18 cellular contexts compared by ENCODE assay signal in the genomic region with DNA sequence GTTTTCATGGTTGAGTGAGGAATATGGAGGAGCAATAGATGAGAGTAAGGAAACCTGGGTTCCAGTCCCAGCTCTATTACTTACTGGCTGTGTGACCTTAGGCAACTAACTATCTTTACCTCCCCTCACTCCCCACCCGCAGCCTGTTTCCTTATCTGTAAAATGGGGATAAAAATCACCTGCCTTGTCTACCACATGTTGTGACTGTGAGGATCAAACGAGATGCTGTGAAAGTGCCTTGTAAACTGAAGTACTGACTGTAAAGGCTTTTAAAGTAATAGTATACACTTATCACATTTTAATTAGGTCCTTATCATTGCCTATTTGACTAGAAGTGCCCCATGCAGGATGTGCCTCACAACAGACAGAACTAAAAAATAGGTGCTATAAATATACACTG. TPM values are rescaled to one million over a fixed set of nuclear protein-coding genes. Genes with fewer than 3 reads are reported as not detected.
DNase-seq lines count a peak whose midpoint lies in the region; ATAC-seq, FAIRE-seq and TF ChIP-seq lines count a peak whose summit lies in the region.
"Had no signal": no experiment of that assay in that cellular context is flagged by ENCODE, and none has a peak within 500 bp of the region (broad histone marks: within the 10 kb centered on the region; RNA-seq: fewer than 3 reads in every experiment).

No MANE protein-coding gene starts in this region.

- H3K4me3 ChIP-seq in heart left ventricle (no peak overlapping the region), HEK293 (ENCODE audit: low read depth, low read length) (no peak overlapping the region), HepG2 (replicated peaks in 1 of 3; ENCODE audit: insufficient read depth in 1 of 3, low read depth in 2 of 3, low read length in 3 of 3) (no peak overlapping the region), subcutaneous abdominal adipose tissue (ENCODE audit: low read depth in 1 of 5, low read length in 5 of 5) (no peak overlapping the region), dorsolateral prefrontal cortex (no peak overlapping the region), transverse colon (no peak overlapping the region)
- H3K4me3 ChIP-seq: GM12878 had no signal

- no TSS peak for BruUV-seq in HepG2 (replicated peaks; lab: Mats Ljungman, UMichigan)

- TF ChIP-seq POLR2A in heart left ventricle (IDR thresholded peaks at IDR 0.05) (no peak), HepG2 (IDR thresholded peaks at IDR 0.05; ENCODE audit: insufficient read depth in 1 of 2, low read depth in 2 of 2, low read length in 2 of 2) (no peak), transverse colon (IDR thresholded peaks at IDR 0.05) (no peak)

- no peaks in the 10 kb centered on the region for H3K27me3 ChIP-seq in heart left ventricle
- no peaks in the 10 kb centered on the region for H3K27me3 ChIP-seq in HepG2 (ENCODE audit: control insufficient read depth in 1 of 2, insufficient read depth in 2 of 2, low read length in 2 of 2)
- no peaks in the 10 kb centered on the region for H3K27me3 ChIP-seq in subcutaneous abdominal adipose tissue (ENCODE audit: control insufficient read depth in 5 of 5, insufficient read depth in 4 of 5, low read length in 5 of 5)
- H3K27me3 ChIP-seq in dorsolateral prefrontal cortex: no peaks in the 10 kb centered on the region
- no peaks in the 10 kb centered on the region for H3K27me3 ChIP-seq in transverse colon

- H3K4me2 ChIP-seq in HepG2 (ENCODE audit: low read depth, low read length): no peak overlapping the region

- intact Hi-C loops in heart left ventricle (cut with DNase I): loop anchor here in 4 of 10 donors (2.0 to 10.0 kb wide), 3 partner anchors 37 to 50 kb away; no protein-coding TSS in a partner anchor
- intact Hi-C loops in Right ventricle myocardium inferior (cut with DNase I): no loop called here
- intact Hi-C loops in HepG2 (cut with micrococcal nuclease; ENCODE audit: unreplicated experiment): no loop called here
- intact Hi-C loops in dorsolateral prefrontal cortex (cut with DNase I): no loop called here
- intact Hi-C loops in transverse colon (cut with DNase I; ENCODE audit: low total_unique reads): no loop called here

- H4K20me1 ChIP-seq in HepG2 (ENCODE audit: insufficient read depth, low read length): no peaks in the 10 kb centered on the region

- H3K27ac ChIP-seq in heart left ventricle: peak overlapping the region; percentile 43 to 97 (median 82)
- no peak overlapping the region for H3K27ac ChIP-seq in HEK293 (ENCODE audit: extremely low read depth, low read depth, low read length)
- peak overlapping the region; percentile 72 for H3K27ac ChIP-seq in HepG2 (ENCODE audit: extremely low read length, insufficient read depth, low read length)
- peak overlapping the region; percentile 21 for H3K27ac ChIP-seq in subcutaneous abdominal adipose tissue (ENCODE audit: low read depth, low read length)
- no peak overlapping the region for H3K27ac ChIP-seq in dorsolateral prefrontal cortex
- H3K27ac ChIP-seq in transverse colon: no peak overlapping the region
- H3K27ac ChIP-seq: RWPE1 had no signal

- 44 to 54% (median 47%) methylated on average over 2 of the region's 2 CpGs for WGBS in heart left ventricle, 4 donors
- 100% methylated on average over 2 of the region's 2 CpGs for WGBS in HepG2 (ENCODE audit: low lambda C conversion rate)
- 78 to 95% methylated on average over 2 of the region's 2 CpGs for WGBS in transverse colon (ENCODE audit: low coverage in 1 of 2), 2 donors

- ATAC-seq in heart left ventricle (no peak), Right ventricle myocardium inferior (no peak), HepG2 (no peak)
- ATAC-seq: GM12878 had no signal

- TF ChIP-seq CTCF in heart left ventricle (IDR thresholded peaks at IDR 0.05) (no peak), HEK293 (tag by site-specific recombination; IDR thresholded peaks at IDR 0.05) (no peak), HepG2 (CRISPR knock-in tag; IDR thresholded peaks at IDR 0.05) (no peak), dorsolateral prefrontal cortex (IDR thresholded peaks at IDR 0.05 in 54 of 56, conservative IDR thresholded peaks at IDR 0.05 in 2 of 56; ENCODE audit: low read depth in 1 of 56, partially characterized antibody in 56 of 56) (no peak), transverse colon (IDR thresholded peaks at IDR 0.05) (no peak)

- TF ChIP-seq RAD21 in HepG2 (CRISPR knock-in tag; IDR thresholded peaks at IDR 0.05): no peak

- H2AFZ ChIP-seq in HepG2 (ENCODE audit: low read length): no peak overlapping the region

- H3K9me3 ChIP-seq in heart left ventricle (no peaks in the 10 kb centered on the region), HEK293 (ENCODE audit: control insufficient read depth, insufficient read depth, low read depth, low read length) (no peaks in the 10 kb centered on the region), HepG2 (ENCODE audit: low read length) (no peaks in the 10 kb centered on the region), subcutaneous abdominal adipose tissue (ENCODE audit: control insufficient read depth in 5 of 5, low read length in 5 of 5) (no peaks in the 10 kb centered on the region), transverse colon (no peaks in the 10 kb centered on the region)

- CTCF ChIA-PET in HEK293 (lab: Yijun Ruan, JAX): no interaction called here
- CTCF ChIA-PET in HepG2 (lab: Yijun Ruan, JAX; ENCODE audit: low intra/inter-chr PET ratio, low total read pairs): no interaction called here

- DNase-seq in heart left ventricle (no peak), Right ventricle myocardium inferior (ENCODE audit: missing footprints) (no peak), HepG2 (ENCODE audit: low spot score) (no peak), dorsolateral prefrontal cortex (no peak), transverse colon (no peak)
- DNase-seq: AML-193, MM.1S, NCI-H1048, NCI-H1417 treated with DMSO at 0.1 percent for 48 hours, NCI-H187, NCI-H226, NCI-H510A treated with DMSO at 0.1 percent for 48 hours, NCI-H748 treated with DMSO at 0.1 percent for 48 hours had no signal

- TF ChIP-seq EP300 in HepG2 (IDR thresholded peaks at IDR 0.05; ENCODE audit: low read depth in 2 of 2, low read length in 2 of 2) (no peak), HepG2 (CRISPR knock-in tag; IDR thresholded peaks at IDR 0.05; ENCODE audit: borderline replicate concordance) (no peak), transverse colon (IDR thresholded peaks at IDR 0.05; ENCODE audit: low read depth) (no peak)

- H3K4me1 ChIP-seq in heart left ventricle (peaks cover 0 to 57% (median 8%) of the 10 kb centered on the region in 12 donors), HEK293 (ENCODE audit: control insufficient read depth, insufficient read depth, low read length) (no peaks in the 10 kb centered on the region), HepG2 (ENCODE audit: insufficient read depth, low read length) (peaks cover 73% of the 10 kb centered on the region), subcutaneous abdominal adipose tissue (ENCODE audit: control insufficient read depth in 5 of 5, insufficient read depth in 5 of 5, low read length in 5 of 5) (peaks cover 0 to 10% (median 6%) of the 10 kb centered on the region in 5 donors), transverse colon (peaks cover 0 to 11% (median 5%) of the 10 kb centered on the region in 4 donors)

- in situ Hi-C loops in HepG2 (cut with HindIII; ENCODE audit: extremely low pct_ligation_motif_present, low pct_unique_long_range_greater_than_20kb): no loop called here
- in situ Hi-C loops in transverse colon (cut with MboI; ENCODE audit: low pct_ligation_motif_present in 1 of 4, low pct_unique_long_range_greater_than_20kb in 1 of 4, low sequenced_read_pairs in 3 of 4): loop anchor here in 2 of 4 donors (10.0 kb wide), 2 partner anchors 60 to 200 kb away; no protein-coding TSS in a partner anchor

- POLR2A ChIA-PET in HEK293 (lab: Yijun Ruan, JAX) (no interaction called here), HepG2 (lab: Yijun Ruan, JAX) (interaction anchor here (1.1 to 2.1 kb wide), 7 partner anchors 8 to 86 kb away, joined by 3 to 25 read pairs (median 6); a partner anchor contains a TSS)

- no peak for FAIRE-seq in HepG2 (lab: Jason Lieb, UNC)
- FAIRE-seq: D721Med, GM12878 had no signal

- H3K36me3 ChIP-seq in heart left ventricle (peaks cover 0 to 43% (median 15%) of the 10 kb centered on the region in 9 donors), HEK293 (ENCODE audit: control insufficient read depth in 2 of 2, insufficient read depth in 1 of 2, low read length in 2 of 2) (peaks cover 0 to 12% of the 10 kb centered on the region in 2 experiments; a peak in 1 of 3 replicates), HepG2 (replicated peaks in 1 of 2; ENCODE audit: control insufficient read depth in 1 of 2, insufficient read depth in 2 of 2, low read length in 2 of 2) (peaks cover 2 to 6% of the 10 kb centered on the region in 2 experiments; a peak in 2 of 5 replicates), subcutaneous abdominal adipose tissue (ENCODE audit: control insufficient read depth in 5 of 5, insufficient read depth in 5 of 5, low read length in 5 of 5) (peaks cover 13 to 27% (median 20%) of the 10 kb centered on the region in 5 donors), transverse colon (no peaks in the 10 kb centered on the region)

- H3K9ac ChIP-seq in HepG2 (ENCODE audit: insufficient read depth, low read depth, low read length) (no peak overlapping the region), subcutaneous abdominal adipose tissue (ENCODE audit: low read length in 5 of 5) (no peak overlapping the region)

- no peaks in the 10 kb centered on the region for H3K79me2 ChIP-seq in HepG2 (ENCODE audit: insufficient read depth, low read length)

RNA-seq across cellular contexts. Expression of a gene that starts 18.9 kb away (rescaled TPM):
- 10 to 100 TPM in 5 of 9 donors, 1 to 10 TPM in 4; 6.8 to 99.9 (median 11.8) TPM for total RNA-seq in heart left ventricle
- 1 to 10 TPM; 4.2 to 7.9 TPM for polyA plus RNA-seq in heart left ventricle
- total RNA-seq in Right ventricle myocardium inferior: 7.8 TPM
- 56.8 and 93.9 TPM in 2 replicates for total RNA-seq in HepG2 (2016; rRNA removed; fragmentation: Illumina TruSeq; extraction: Trizol)
- 9.8 and 10.6 TPM in 2 replicates for total RNA-seq in HepG2 (2016; cell fraction: cytosol; rRNA removed; fragmentation: Illumina TruSeq; extraction: Trizol; ENCODE audit: low read depth)
- 54.4 and 91.0 TPM in 2 replicates for total RNA-seq in HepG2 (2016; cell fraction: insoluble cytoplasmic fraction; rRNA removed; fragmentation: Illumina TruSeq; extraction: Trizol)
- 14.0 and 18.1 TPM in 2 replicates for total RNA-seq in HepG2 (2016; cell fraction: membrane; rRNA removed; fragmentation: Illumina TruSeq; extraction: Trizol)
- 40.7 and 41.0 TPM in 2 replicates for total RNA-seq in HepG2 (2016; cell fraction: nucleus; rRNA removed; fragmentation: Illumina TruSeq; extraction: Trizol)
- 20.9 and 22.1 TPM in 2 replicates for polyA plus RNA-seq in HepG2 (2011; rRNA removed)
- 13.4 and 16.6 TPM in 2 replicates for polyA plus RNA-seq in HepG2 (2011; cell fraction: cytosol; rRNA removed)
- polyA plus RNA-seq in HepG2 (2011; cell fraction: nucleus; rRNA removed): 34.8 and 48.7 TPM in 2 replicates
- 17.9 and 20.4 TPM in 2 replicates for polyA plus RNA-seq in HepG2 (2012)
- 1.4 and 2.1 TPM in 2 replicates for polyA plus RNA-seq in HepG2 (2016; cell fraction: cytosol; fragmentation: Illumina TruSeq; extraction: Trizol; ENCODE audit: low read depth)
- 48.5 and 52.1 TPM in 2 replicates for polyA plus RNA-seq in HepG2 (2016; cell fraction: insoluble cytoplasmic fraction; fragmentation: Illumina TruSeq; extraction: Trizol; ENCODE audit: low read depth)
- 4.7 and 5.1 TPM in 2 replicates for polyA plus RNA-seq in HepG2 (2016; cell fraction: membrane; fragmentation: Illumina TruSeq; extraction: Trizol; ENCODE audit: low read depth)
- polyA plus RNA-seq in HepG2 (2016; cell fraction: nucleus; fragmentation: Illumina TruSeq; extraction: Trizol; ENCODE audit: insufficient read depth, low read depth): 33.7 and 36.2 TPM in 2 replicates
- polyA minus RNA-seq in HepG2 (2011; rRNA and poly(A)+ RNA removed; ENCODE audit: low replicate concordance): 41.9 and 53.6 TPM in 2 replicates
- polyA minus RNA-seq in HepG2 (2011; cell fraction: cytosol; rRNA and poly(A)+ RNA removed): 24.9 and 26.4 TPM in 2 replicates
- polyA minus RNA-seq in HepG2 (2011; cell fraction: nucleus; rRNA and poly(A)+ RNA removed): 62.1 and 67.5 TPM in 2 replicates
- total RNA-seq in dorsolateral prefrontal cortex: 10 to 100 TPM; 19.2 to 62.5 (median 34.1) TPM
- 10 to 100 TPM; 28.1 to 55.5 (median 41.5) TPM for total RNA-seq in transverse colon

Comparison
In these comparisons a context has a peak if more than half of its experiments do, and no peak if none do; other contexts are left out.
1. H3K27ac ChIP-seq: peak in heart left ventricle (12 of 12), HepG2 (single experiment) and subcutaneous abdominal adipose tissue (single experiment); none in HEK293 (single experiment), dorsolateral prefrontal cortex (0 of 59) and transverse colon (0 of 4).